In genomic region chr4:113811329-113811728, GRCh38 we compare ENCODE assay signal across 2 cellular contexts.
TF ChIP-seq lines count a peak whose summit lies in the region.

No MANE protein-coding gene starts in this region.

TF ChIP-seq in SK-N-SH, 30 proteins besides CTCF, POLR2A, EP300 and RAD21:
- TF ChIP-seq GABPA (IDR thresholded peaks at IDR 0.05; ENCODE audit: low read depth) (no peak), YY1 (IDR thresholded peaks at IDR 0.05; ENCODE audit: low read depth) (no peak), FOXJ3 (CRISPR knock-in tag; IDR thresholded peaks at IDR 0.05) (no peak), MEF2A (IDR thresholded peaks at IDR 0.05; ENCODE audit: borderline replicate concordance, low read depth) (no peak), ZBTB33 (IDR thresholded peaks at IDR 0.05; ENCODE audit: borderline replicate concordance, low read depth) (no peak)
- TF ChIP-seq, protein P1, sequence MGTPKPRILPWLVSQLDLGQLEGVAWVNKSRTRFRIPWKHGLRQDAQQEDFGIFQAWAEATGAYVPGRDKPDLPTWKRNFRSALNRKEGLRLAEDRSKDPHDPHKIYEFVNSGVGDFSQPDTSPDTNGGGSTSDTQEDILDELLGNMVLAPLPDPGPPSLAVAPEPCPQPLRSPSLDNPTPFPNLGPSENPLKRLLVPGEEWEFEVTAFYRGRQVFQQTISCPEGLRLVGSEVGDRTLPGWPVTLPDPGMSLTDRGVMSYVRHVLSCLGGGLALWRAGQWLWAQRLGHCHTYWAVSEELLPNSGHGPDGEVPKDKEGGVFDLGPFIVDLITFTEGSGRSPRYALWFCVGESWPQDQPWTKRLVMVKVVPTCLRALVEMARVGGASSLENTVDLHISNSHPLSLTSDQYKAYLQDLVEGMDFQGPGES (IDR thresholded peaks at IDR 0.05; ENCODE audit: low read depth, low read length), result no peak
- TF ChIP-seq, protein P2, sequence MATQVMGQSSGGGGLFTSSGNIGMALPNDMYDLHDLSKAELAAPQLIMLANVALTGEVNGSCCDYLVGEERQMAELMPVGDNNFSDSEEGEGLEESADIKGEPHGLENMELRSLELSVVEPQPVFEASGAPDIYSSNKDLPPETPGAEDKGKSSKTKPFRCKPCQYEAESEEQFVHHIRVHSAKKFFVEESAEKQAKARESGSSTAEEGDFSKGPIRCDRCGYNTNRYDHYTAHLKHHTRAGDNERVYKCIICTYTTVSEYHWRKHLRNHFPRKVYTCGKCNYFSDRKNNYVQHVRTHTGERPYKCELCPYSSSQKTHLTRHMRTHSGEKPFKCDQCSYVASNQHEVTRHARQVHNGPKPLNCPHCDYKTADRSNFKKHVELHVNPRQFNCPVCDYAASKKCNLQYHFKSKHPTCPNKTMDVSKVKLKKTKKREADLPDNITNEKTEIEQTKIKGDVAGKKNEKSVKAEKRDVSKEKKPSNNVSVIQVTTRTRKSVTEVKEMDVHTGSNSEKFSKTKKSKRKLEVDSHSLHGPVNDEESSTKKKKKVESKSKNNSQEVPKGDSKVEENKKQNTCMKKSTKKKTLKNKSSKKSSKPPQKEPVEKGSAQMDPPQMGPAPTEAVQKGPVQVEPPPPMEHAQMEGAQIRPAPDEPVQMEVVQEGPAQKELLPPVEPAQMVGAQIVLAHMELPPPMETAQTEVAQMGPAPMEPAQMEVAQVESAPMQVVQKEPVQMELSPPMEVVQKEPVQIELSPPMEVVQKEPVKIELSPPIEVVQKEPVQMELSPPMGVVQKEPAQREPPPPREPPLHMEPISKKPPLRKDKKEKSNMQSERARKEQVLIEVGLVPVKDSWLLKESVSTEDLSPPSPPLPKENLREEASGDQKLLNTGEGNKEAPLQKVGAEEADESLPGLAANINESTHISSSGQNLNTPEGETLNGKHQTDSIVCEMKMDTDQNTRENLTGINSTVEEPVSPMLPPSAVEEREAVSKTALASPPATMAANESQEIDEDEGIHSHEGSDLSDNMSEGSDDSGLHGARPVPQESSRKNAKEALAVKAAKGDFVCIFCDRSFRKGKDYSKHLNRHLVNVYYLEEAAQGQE (IDR thresholded peaks at IDR 0.05; ENCODE audit: low read depth, low read length), result no peak
- TF ChIP-seq, protein P3, sequence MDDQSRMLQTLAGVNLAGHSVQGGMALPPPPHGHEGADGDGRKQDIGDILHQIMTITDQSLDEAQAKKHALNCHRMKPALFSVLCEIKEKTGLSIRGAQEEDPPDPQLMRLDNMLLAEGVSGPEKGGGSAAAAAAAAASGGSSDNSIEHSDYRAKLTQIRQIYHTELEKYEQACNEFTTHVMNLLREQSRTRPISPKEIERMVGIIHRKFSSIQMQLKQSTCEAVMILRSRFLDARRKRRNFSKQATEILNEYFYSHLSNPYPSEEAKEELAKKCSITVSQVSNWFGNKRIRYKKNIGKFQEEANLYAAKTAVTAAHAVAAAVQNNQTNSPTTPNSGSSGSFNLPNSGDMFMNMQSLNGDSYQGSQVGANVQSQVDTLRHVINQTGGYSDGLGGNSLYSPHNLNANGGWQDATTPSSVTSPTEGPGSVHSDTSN (IDR thresholded peaks at IDR 0.05), result no peak
TF ChIP-seq in SK-N-SH: peak in this region for 0.

TF ChIP-seq in SK-N-SH treated with all-trans-retinoic acid at 6 μM for 48 hours, 23 proteins besides CTCF, POLR2A, EP300 and RAD21:
- TF ChIP-seq PATZ1 (CRISPR knock-in tag; IDR thresholded peaks at IDR 0.05; ENCODE audit: borderline replicate concordance) (no peak), CREB5 (CRISPR knock-in tag; IDR thresholded peaks at IDR 0.05; ENCODE audit: low read depth) (no peak), RARB (CRISPR knock-in tag; IDR thresholded peaks at IDR 0.05) (no peak), BACH2 (CRISPR knock-in tag; IDR thresholded peaks at IDR 0.05; ENCODE audit: borderline replicate concordance) (no peak), ZFP30 (CRISPR knock-in tag; IDR thresholded peaks at IDR 0.05) (no peak)
